Comparison of ENCODE assay signal across 9 cellular contexts in genomic region chr1:117130526-117130925, GRCh38.
"Had no signal": no experiment of that assay in that cellular context is flagged by ENCODE, and none has a peak within 500 bp of the region (broad histone marks: within the 10 kb centered on the region; RNA-seq: fewer than 3 reads in every experiment).

No MANE protein-coding gene starts in this region.

- H3K36me3 ChIP-seq: HAP-1 had no signal

- ATAC-seq: GM23338, HCT116 had no signal

- H3K4me2 ChIP-seq: GM23338 had no signal

- DNase-seq: GM23248, GOT3, H7, H9, HCEC 1CT, HFFc6 had no signal

- H2AFZ ChIP-seq: GM23248, GM23338 had no signal

- H3K4me1 ChIP-seq: HAP-1 had no signal

- H3K27ac ChIP-seq: GM23248 had no signal

- H3K9me3 ChIP-seq: HAP-1 had no signal

- H3K9ac ChIP-seq: GM23248 had no signal

- H3K4me3 ChIP-seq: GM23248, GM23338, HAP-1 had no signal
